ENCODE assay signal across 2 cellular contexts in the genomic region with DNA sequence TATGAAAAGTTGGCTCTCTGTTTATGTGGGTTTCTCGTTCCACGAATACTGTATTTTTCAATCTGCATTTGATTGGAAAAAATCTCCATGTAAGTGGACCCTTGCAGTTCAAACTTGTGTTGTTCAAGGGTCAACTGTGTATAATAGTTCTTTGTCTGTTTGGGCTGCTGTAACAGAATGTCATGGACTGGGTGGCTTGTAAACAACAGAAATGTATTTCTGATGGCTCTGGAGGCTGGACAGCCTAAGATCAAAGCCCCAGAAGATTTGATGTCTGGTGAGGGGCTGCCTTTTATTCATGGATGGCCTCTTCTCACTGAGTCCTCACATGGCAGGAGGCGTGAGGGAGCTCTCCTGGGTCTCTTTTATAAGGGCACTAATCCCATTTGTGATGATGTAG.
TF ChIP-seq lines count a peak whose summit lies in the region.

No MANE protein-coding gene starts in this region.

TF ChIP-seq in SK-N-SH, 30 proteins besides CTCF, POLR2A, EP300 and RAD21 (continued from another document):
- TF ChIP-seq, protein P1, sequence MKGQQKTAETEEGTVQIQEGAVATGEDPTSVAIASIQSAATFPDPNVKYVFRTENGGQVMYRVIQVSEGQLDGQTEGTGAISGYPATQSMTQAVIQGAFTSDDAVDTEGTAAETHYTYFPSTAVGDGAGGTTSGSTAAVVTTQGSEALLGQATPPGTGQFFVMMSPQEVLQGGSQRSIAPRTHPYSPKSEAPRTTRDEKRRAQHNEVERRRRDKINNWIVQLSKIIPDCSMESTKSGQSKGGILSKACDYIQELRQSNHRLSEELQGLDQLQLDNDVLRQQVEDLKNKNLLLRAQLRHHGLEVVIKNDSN (IDR thresholded peaks at IDR 0.05; ENCODE audit: borderline replicate concordance, low read depth): no peak
TF ChIP-seq in SK-N-SH: peak in this region for 0.

TF ChIP-seq in SK-N-SH treated with all-trans-retinoic acid at 6 μM for 48 hours, 23 proteins besides CTCF, POLR2A, EP300 and RAD21 (continued from another document):
- TF ChIP-seq, protein P2, sequence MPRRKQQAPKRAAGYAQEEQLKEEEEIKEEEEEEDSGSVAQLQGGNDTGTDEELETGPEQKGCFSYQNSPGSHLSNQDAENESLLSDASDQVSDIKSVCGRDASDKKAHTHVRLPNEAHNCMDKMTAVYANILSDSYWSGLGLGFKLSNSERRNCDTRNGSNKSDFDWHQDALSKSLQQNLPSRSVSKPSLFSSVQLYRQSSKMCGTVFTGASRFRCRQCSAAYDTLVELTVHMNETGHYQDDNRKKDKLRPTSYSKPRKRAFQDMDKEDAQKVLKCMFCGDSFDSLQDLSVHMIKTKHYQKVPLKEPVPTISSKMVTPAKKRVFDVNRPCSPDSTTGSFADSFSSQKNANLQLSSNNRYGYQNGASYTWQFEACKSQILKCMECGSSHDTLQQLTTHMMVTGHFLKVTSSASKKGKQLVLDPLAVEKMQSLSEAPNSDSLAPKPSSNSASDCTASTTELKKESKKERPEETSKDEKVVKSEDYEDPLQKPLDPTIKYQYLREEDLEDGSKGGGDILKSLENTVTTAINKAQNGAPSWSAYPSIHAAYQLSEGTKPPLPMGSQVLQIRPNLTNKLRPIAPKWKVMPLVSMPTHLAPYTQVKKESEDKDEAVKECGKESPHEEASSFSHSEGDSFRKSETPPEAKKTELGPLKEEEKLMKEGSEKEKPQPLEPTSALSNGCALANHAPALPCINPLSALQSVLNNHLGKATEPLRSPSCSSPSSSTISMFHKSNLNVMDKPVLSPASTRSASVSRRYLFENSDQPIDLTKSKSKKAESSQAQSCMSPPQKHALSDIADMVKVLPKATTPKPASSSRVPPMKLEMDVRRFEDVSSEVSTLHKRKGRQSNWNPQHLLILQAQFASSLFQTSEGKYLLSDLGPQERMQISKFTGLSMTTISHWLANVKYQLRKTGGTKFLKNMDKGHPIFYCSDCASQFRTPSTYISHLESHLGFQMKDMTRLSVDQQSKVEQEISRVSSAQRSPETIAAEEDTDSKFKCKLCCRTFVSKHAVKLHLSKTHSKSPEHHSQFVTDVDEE (CRISPR knock-in tag; IDR thresholded peaks at IDR 0.05): no peak
- no peak for TF ChIP-seq ZC3H10 (CRISPR knock-in tag; IDR thresholded peaks at IDR 0.05)
- TF ChIP-seq, protein P3, sequence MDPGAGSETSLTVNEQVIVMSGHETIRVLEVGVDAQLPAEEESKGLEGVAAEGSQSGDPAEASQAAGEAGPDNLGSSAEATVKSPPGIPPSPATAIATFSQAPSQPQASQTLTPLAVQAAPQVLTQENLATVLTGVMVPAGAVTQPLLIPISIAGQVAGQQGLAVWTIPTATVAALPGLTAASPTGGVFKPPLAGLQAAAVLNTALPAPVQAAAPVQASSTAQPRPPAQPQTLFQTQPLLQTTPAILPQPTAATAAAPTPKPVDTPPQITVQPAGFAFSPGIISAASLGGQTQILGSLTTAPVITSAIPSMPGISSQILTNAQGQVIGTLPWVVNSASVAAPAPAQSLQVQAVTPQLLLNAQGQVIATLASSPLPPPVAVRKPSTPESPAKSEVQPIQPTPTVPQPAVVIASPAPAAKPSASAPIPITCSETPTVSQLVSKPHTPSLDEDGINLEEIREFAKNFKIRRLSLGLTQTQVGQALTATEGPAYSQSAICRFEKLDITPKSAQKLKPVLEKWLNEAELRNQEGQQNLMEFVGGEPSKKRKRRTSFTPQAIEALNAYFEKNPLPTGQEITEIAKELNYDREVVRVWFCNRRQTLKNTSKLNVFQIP (CRISPR knock-in tag; IDR thresholded peaks at IDR 0.05; ENCODE audit: borderline replicate concordance, low read depth): no peak
- TF ChIP-seq ZFP30 (CRISPR knock-in tag; IDR thresholded peaks at IDR 0.05): no peak
- TF ChIP-seq TCF4 (CRISPR knock-in tag; IDR thresholded peaks at IDR 0.05; ENCODE audit: borderline replicate concordance): no peak
- TF ChIP-seq, protein P4, sequence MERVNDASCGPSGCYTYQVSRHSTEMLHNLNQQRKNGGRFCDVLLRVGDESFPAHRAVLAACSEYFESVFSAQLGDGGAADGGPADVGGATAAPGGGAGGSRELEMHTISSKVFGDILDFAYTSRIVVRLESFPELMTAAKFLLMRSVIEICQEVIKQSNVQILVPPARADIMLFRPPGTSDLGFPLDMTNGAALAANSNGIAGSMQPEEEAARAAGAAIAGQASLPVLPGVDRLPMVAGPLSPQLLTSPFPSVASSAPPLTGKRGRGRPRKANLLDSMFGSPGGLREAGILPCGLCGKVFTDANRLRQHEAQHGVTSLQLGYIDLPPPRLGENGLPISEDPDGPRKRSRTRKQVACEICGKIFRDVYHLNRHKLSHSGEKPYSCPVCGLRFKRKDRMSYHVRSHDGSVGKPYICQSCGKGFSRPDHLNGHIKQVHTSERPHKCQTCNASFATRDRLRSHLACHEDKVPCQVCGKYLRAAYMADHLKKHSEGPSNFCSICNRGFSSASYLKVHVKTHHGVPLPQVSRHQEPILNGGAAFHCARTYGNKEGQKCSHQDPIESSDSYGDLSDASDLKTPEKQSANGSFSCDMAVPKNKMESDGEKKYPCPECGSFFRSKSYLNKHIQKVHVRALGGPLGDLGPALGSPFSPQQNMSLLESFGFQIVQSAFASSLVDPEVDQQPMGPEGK (CRISPR knock-in tag; IDR thresholded peaks at IDR 0.05; ENCODE audit: borderline replicate concordance): no peak
- no peak for TF ChIP-seq ESRRG (CRISPR knock-in tag; IDR thresholded peaks at IDR 0.05)
- TF ChIP-seq PPARA (CRISPR knock-in tag; IDR thresholded peaks at IDR 0.05; ENCODE audit: borderline replicate concordance): no peak
- TF ChIP-seq ZNF70 (CRISPR knock-in tag; IDR thresholded peaks at IDR 0.05): no peak
